In the genomic region with DNA sequence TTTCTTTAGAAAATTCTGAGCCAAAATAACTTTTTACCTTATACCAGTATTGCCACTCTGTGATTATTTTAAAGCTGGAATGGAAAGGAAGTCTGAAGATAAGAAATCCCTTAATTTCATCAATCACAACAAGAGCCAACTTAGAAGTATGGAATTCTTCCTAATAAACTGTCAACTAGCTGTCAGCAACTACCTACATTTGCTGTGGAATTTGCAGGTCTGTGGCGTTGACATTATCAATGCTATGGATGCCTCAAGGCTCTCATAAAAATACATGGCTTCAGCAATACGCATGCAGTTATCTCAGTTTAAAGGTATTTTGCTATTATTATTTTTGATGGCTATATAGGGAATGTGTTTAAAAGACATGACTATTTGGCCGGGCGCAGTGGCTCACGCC, we compare ENCODE assay signal across 37 cellular contexts.
"Had no signal": no experiment of that assay in that cellular context is flagged by ENCODE, and none has a peak within 500 bp of the region (broad histone marks: within the 10 kb centered on the region; RNA-seq: fewer than 3 reads in every experiment).

No MANE protein-coding gene starts in this region.

- H3K4me3 ChIP-seq: adrenal gland, body of pancreas, breast epithelium had no signal

- H3K27ac Mint-ChIP-seq: activated B cell treated with CpG ODN at 0.5 μM for 24 hours; activated CD4-positive, alpha-beta memory T cell treated with anti-CD3 and anti-CD28 coated beads for 36 hours; activated CD4-positive, alpha-beta T cell treated with anti-CD3 and anti-CD28 coated beads, Interleukin-2, amount 10 ng/mL, durations not matched to agents 24 days and 14 days; activated CD8-positive, alpha-beta T cell treated with anti-CD3 and anti-CD28 coated beads for 36 hours; activated naive CD4-positive, alpha-beta T cell treated with anti-CD3 and anti-CD28 coated beads for 36 hours; activated naive CD4-positive, alpha-beta T cell treated with anti-CD3 and anti-CD28 coated beads, Interleukin-2, amount 50 U/mL, for 72 hours; activated naive CD8-positive, alpha-beta T cell treated with anti-CD3 and anti-CD28 coated beads for 36 hours; activated T-cell treated with anti-CD3 and anti-CD28 coated beads, Interleukin-2, amount 50 U/mL, for 72 hours; activated T-helper 1 cell treated with anti-CD3 and anti-CD28 coated beads, Interleukin-12 subunit alpha, Interleukin-12 subunit beta, Interleukin-2, Interleukin-4 antibody, amounts not matched to agents 30 ng/mL and 10 ng/mL and 1 ng/mL, durations not matched to agents 14 hours and 24 hours and 36 hours; activated T-helper 17 cell treated with anti-CD3 and anti-CD28 coated beads, Interleukin-2, amount 50 U/mL, for 72 hours; T-helper 1 cell treated with Interleukin-12 subunit alpha and Interleukin-12 subunit beta and Interleukin-4 antibody, amounts not matched to agents 30 μg/mL and 1 μg/mL, for 36 hours; T-helper 2 cell treated with Interferon-gamma antibody and Interleukin-4, amounts not matched to agents 5 μg/mL and 100 μg/mL, for 36 hours had no signal

- DNase-seq: activated B cell treated with CpG ODN at 0.5 μM for 24 hours; activated CD4-positive, alpha-beta memory T cell treated with anti-CD3 and anti-CD28 coated beads for 36 hours; activated CD4-positive, alpha-beta T cell treated with anti-CD3 and anti-CD28 coated beads for 4 hours; activated CD4-positive, alpha-beta T cell treated with anti-CD3 and anti-CD28 coated beads, Interleukin-2, amount 10 ng/mL, durations not matched to agents 24 days and 14 days; activated CD4-positive, alpha-beta T cell treated with anti-CD3 and anti-CD28 coated beads, Interleukin-2, amount 50 U/mL, for 1 hour; activated CD4-positive, alpha-beta T cell treated with anti-CD3 and anti-CD28 coated beads, Interleukin-2, amount 50 U/mL, for 4 hours; activated CD4-positive, CD25-positive, alpha-beta regulatory T cell treated with anti-CD3 and anti-CD28 coated beads, Interleukin-2, amount 50 U/mL, for 72 hours; activated CD8-positive, alpha-beta memory T cell treated with anti-CD3 and anti-CD28 coated beads, Interleukin-2, amount 50 U/mL, for 4 hours; activated CD8-positive, alpha-beta T cell treated with anti-CD3 and anti-CD28 coated beads for 36 hours; activated effector memory CD4-positive, alpha-beta T cell treated with anti-CD3 and anti-CD28 coated beads, Interleukin-2, amount 50 U/mL, for 16 hours; activated gamma-delta T cell treated with Interleukin-2 at 50 U/mL for 16 hours; activated naive CD4-positive, alpha-beta T cell; activated naive CD4-positive, alpha-beta T cell treated with anti-CD3 and anti-CD28 coated beads for 36 hours; activated naive CD4-positive, alpha-beta T cell treated with anti-CD3 and anti-CD28 coated beads, Interleukin-2, amount 50 U/mL, for 16 hours; activated naive CD8-positive, alpha-beta T cell treated with anti-CD3 and anti-CD28 coated beads for 36 hours; activated T-cell treated with anti-CD3 and anti-CD28 coated beads for 4 hours; activated T-cell treated with anti-CD3 and anti-CD28 coated beads, Interleukin-2, amount 50 U/mL, for 1 hour; activated T-cell treated with anti-CD3 and anti-CD28 coated beads, Interleukin-2, amount 50 U/mL, for 4 hours; activated T-cell treated with anti-CD3 and anti-CD28 coated beads, Interleukin-2, amount 50 U/mL, for 72 hours; adrenal gland; amniotic stem cell; aorta; body of pancreas; brain microvascular endothelial cell; central memory CD4-positive, alpha-beta T cell; T-helper 1 cell; T-helper 2 cell; T-helper 9 cell had no signal

- H3K36me3 ChIP-seq: adrenal gland, brain microvascular endothelial cell, breast epithelium had no signal

- ATAC-seq: activated CD8-positive, alpha-beta T cell treated with anti-CD3 and anti-CD28 coated beads for 36 hours; activated naive CD4-positive, alpha-beta T cell treated with anti-CD3 and anti-CD28 coated beads, Interleukin-2, amount 50 U/mL, for 72 hours; activated T-cell treated with anti-CD3 and anti-CD28 coated beads, Interleukin-2, amount 50 U/mL, for 4 hours; activated T-cell treated with anti-CD3 and anti-CD28 coated beads, Interleukin-2, amount 50 U/mL, for 72 hours; activated T-helper 17 cell treated with anti-CD3 and anti-CD28 coated beads, Interleukin-2, amount 50 U/mL, for 72 hours; body of pancreas had no signal

- H3K36me3 Mint-ChIP-seq: activated CD4-positive, alpha-beta memory T cell treated with anti-CD3 and anti-CD28 coated beads for 36 hours; activated naive CD4-positive, alpha-beta T cell treated with anti-CD3 and anti-CD28 coated beads, Interleukin-2, amount 50 U/mL, for 72 hours; activated naive CD8-positive, alpha-beta T cell treated with anti-CD3 and anti-CD28 coated beads for 36 hours had no signal

- H3K27me3 Mint-ChIP-seq: activated B cell treated with CpG ODN at 0.5 μM for 24 hours; activated CD4-positive, alpha-beta memory T cell treated with anti-CD3 and anti-CD28 coated beads for 36 hours; activated CD4-positive, alpha-beta T cell treated with anti-CD3 and anti-CD28 coated beads, Interleukin-2, amount 10 ng/mL, durations not matched to agents 24 days and 14 days; activated CD8-positive, alpha-beta T cell treated with anti-CD3 and anti-CD28 coated beads for 36 hours; activated T-helper 17 cell treated with anti-CD3 and anti-CD28 coated beads, Interleukin-2, amount 50 U/mL, for 72 hours had no signal

- H3K9me3 Mint-ChIP-seq: activated B cell treated with CpG ODN at 0.5 μM for 24 hours; activated CD4-positive, alpha-beta memory T cell treated with anti-CD3 and anti-CD28 coated beads for 36 hours; activated CD4-positive, alpha-beta T cell treated with anti-CD3 and anti-CD28 coated beads, Interleukin-2, amount 10 ng/mL, durations not matched to agents 24 days and 14 days; activated CD8-positive, alpha-beta T cell treated with anti-CD3 and anti-CD28 coated beads for 36 hours; activated naive CD4-positive, alpha-beta T cell treated with anti-CD3 and anti-CD28 coated beads for 36 hours; activated naive CD8-positive, alpha-beta T cell treated with anti-CD3 and anti-CD28 coated beads for 36 hours; activated T-cell treated with anti-CD3 and anti-CD28 coated beads, Interleukin-2, amount 50 U/mL, for 4 hours; activated T-cell treated with anti-CD3 and anti-CD28 coated beads, Interleukin-2, amount 50 U/mL, for 72 hours; activated T-helper 1 cell treated with anti-CD3 and anti-CD28 coated beads, Interleukin-12 subunit alpha, Interleukin-12 subunit beta, Interleukin-2, Interleukin-4 antibody, amounts not matched to agents 30 ng/mL and 10 ng/mL and 1 ng/mL, durations not matched to agents 14 hours and 24 hours and 36 hours; activated T-helper 17 cell treated with anti-CD3 and anti-CD28 coated beads, Interleukin-2, amount 50 U/mL, for 72 hours; T-helper 1 cell treated with Interleukin-12 subunit alpha and Interleukin-12 subunit beta and Interleukin-4 antibody, amounts not matched to agents 30 μg/mL and 1 μg/mL, for 36 hours; T-helper 2 cell treated with Interferon-gamma antibody and Interleukin-4, amounts not matched to agents 5 μg/mL and 100 μg/mL, for 36 hours had no signal

- H3K4me3 Mint-ChIP-seq: activated B cell treated with CpG ODN at 0.5 μM for 24 hours; activated CD4-positive, alpha-beta memory T cell treated with anti-CD3 and anti-CD28 coated beads for 36 hours; activated CD4-positive, alpha-beta T cell treated with anti-CD3 and anti-CD28 coated beads, Interleukin-2, amount 10 ng/mL, durations not matched to agents 24 days and 14 days; activated CD8-positive, alpha-beta T cell treated with anti-CD3 and anti-CD28 coated beads for 36 hours; activated naive CD4-positive, alpha-beta T cell treated with anti-CD3 and anti-CD28 coated beads for 36 hours; activated naive CD8-positive, alpha-beta T cell treated with anti-CD3 and anti-CD28 coated beads for 36 hours; activated T-cell treated with anti-CD3 and anti-CD28 coated beads, Interleukin-2, amount 50 U/mL, for 4 hours; activated T-cell treated with anti-CD3 and anti-CD28 coated beads, Interleukin-2, amount 50 U/mL, for 72 hours; activated T-helper 1 cell treated with anti-CD3 and anti-CD28 coated beads, Interleukin-12 subunit alpha, Interleukin-12 subunit beta, Interleukin-2, Interleukin-4 antibody, amounts not matched to agents 30 ng/mL and 10 ng/mL and 1 ng/mL, durations not matched to agents 14 hours and 24 hours and 36 hours; activated T-helper 17 cell treated with anti-CD3 and anti-CD28 coated beads, Interleukin-2, amount 50 U/mL, for 72 hours; T-helper 1 cell treated with Interleukin-12 subunit alpha and Interleukin-12 subunit beta and Interleukin-4 antibody, amounts not matched to agents 30 μg/mL and 1 μg/mL, for 36 hours; T-helper 2 cell treated with Interferon-gamma antibody and Interleukin-4, amounts not matched to agents 5 μg/mL and 100 μg/mL, for 36 hours had no signal

- FAIRE-seq: astrocyte, TTC549 had no signal

- H3K4me1 Mint-ChIP-seq: activated B cell treated with CpG ODN at 0.5 μM for 24 hours; activated CD4-positive, alpha-beta T cell treated with anti-CD3 and anti-CD28 coated beads, Interleukin-2, amount 10 ng/mL, durations not matched to agents 24 days and 14 days; activated naive CD8-positive, alpha-beta T cell treated with anti-CD3 and anti-CD28 coated beads for 36 hours; activated T-helper 17 cell treated with anti-CD3 and anti-CD28 coated beads, Interleukin-2, amount 50 U/mL, for 72 hours had no signal

- H3K27me3 ChIP-seq: adrenal gland, body of pancreas, brain microvascular endothelial cell, breast epithelium had no signal

- H3K9me3 ChIP-seq: adrenal gland, body of pancreas, breast epithelium had no signal

- H3K27ac ChIP-seq: adrenal gland, body of pancreas, brain microvascular endothelial cell, breast epithelium, VCaP had no signal

- H3K4me1 ChIP-seq: adrenal gland, body of pancreas, breast epithelium had no signal
